In the genomic region with DNA sequence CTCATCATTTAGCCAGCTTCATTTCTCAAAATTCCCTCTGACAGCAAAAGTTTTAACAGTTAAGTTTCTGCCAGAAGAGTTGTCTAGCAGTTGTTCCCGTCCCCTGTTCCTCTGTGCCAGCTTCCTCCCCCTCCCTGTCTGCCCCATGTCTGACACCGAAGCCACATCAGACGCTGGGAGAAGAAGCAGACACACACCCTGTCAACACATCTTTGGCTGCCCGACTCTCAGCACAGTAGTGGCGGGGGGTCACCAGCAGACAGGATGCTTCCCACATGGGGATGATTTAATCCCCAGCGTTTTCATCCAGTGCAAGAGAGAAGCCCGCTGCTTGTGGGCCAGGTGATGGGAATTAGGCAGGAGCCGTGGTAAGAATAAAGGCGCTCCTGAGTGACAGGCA, we compare ENCODE assay signal across 8 cellular contexts.
DNase-seq lines count a peak whose midpoint lies in the region; ATAC-seq, FAIRE-seq and TF ChIP-seq lines count a peak whose summit lies in the region.

No MANE protein-coding gene starts in this region.

- TF ChIP-seq CTCF in IMR-90 (conservative IDR thresholded peaks at IDR 0.05; ENCODE audit: low read depth, low read length) (no peak), kidney (IDR thresholded peaks at IDR 0.05; ENCODE audit: borderline replicate concordance, extremely low read depth, insufficient read depth) (no peak), vagina (IDR thresholded peaks at IDR 0.05) (no peak)

- H2AK9ac ChIP-seq in IMR-90 (replicated peaks; ENCODE audit: low read depth, low read length, poor library complexity) = no peak overlapping the region

- in situ Hi-C loops in IMR-90 (cut with MboI; ENCODE audit: low sequenced_read_pairs) = no loop called here

- H3K18ac ChIP-seq in IMR-90 (ENCODE audit: low read depth, low read length) = no peak overlapping the region; the same call in 1 of the 2 replicates

- H3K36me3 ChIP-seq in IMR-90 (ENCODE audit: control insufficient read depth, insufficient read depth, low read length) (no peaks in the 10 kb centered on the region), kidney (ENCODE audit: control insufficient read depth in 1 of 2, insufficient read depth in 2 of 2, low read length in 2 of 2) (no peaks in the 10 kb centered on the region), vagina (no peaks in the 10 kb centered on the region)

- peak overlapping the region; percentile 72 for H2AFZ ChIP-seq in IMR-90 (replicated peaks; ENCODE audit: low read length, poor library complexity)

- no TSS peak for BruUV-seq in IMR-90 (replicated peaks; lab: Mats Ljungman, UMichigan)

- WGBS in IMR-90 (ENCODE audit: extremely low coverage in 2 of 2, insufficient read length in 1 of 2), 2 experiments = 80% methylated on average over 1 of the region's 9 CpGs; no CpG with 5 or more reads in 1 of the 2 experiments

- no peak overlapping the region for H3K4me3 ChIP-seq in IMR-90 (ENCODE audit: insufficient read depth, low read depth, low read length)
- H3K4me3 ChIP-seq in kidney (ENCODE audit: low read length in 2 of 2) = no peak overlapping the region
- H3K4me3 ChIP-seq in vagina = no peak overlapping the region

- H4K5ac ChIP-seq in IMR-90 (ENCODE audit: low read depth, low read length) = no peak overlapping the region

- no peaks in the 10 kb centered on the region for H3K79me1 ChIP-seq in IMR-90 (ENCODE audit: low read depth in 1 of 2, low read length in 2 of 2)

- H3K4me2 ChIP-seq in IMR-90 (ENCODE audit: low read depth, low read length) = no peak overlapping the region

- peak overlapping the region; percentile 52; the same call in 1 of the 2 replicates for H2BK120ac ChIP-seq in IMR-90 (ENCODE audit: low read depth, low read length)

- no peak overlapping the region for H3K9ac ChIP-seq in IMR-90 (ENCODE audit: low read depth, low read length)
- H3K9ac ChIP-seq in kidney (ENCODE audit: low read length in 2 of 2) = no peak overlapping the region

- peaks cover 14% of the 10 kb centered on the region for H3K9me3 ChIP-seq in IMR-90 (ENCODE audit: control insufficient read depth, insufficient read depth, low read length)
- no peaks in the 10 kb centered on the region for H3K9me3 ChIP-seq in kidney (ENCODE audit: control insufficient read depth in 1 of 2, low read length in 2 of 2)
- no peaks in the 10 kb centered on the region for H3K9me3 ChIP-seq in vagina

- no peaks in the 10 kb centered on the region for H4K20me1 ChIP-seq in IMR-90 (ENCODE audit: insufficient read depth, low read length)

- H3K27me3 ChIP-seq in IMR-90 (ENCODE audit: control insufficient read depth, insufficient read depth, low read length) (no peaks in the 10 kb centered on the region), vagina (no peaks in the 10 kb centered on the region)

- FAIRE-seq in kidney (lab: Jason Lieb, UNC) = no peak

- no peak overlapping the region; the same call in 1 of the 2 replicates for H4K91ac ChIP-seq in IMR-90 (ENCODE audit: insufficient read depth, low read depth, low read length)

- no peak overlapping the region for H2BK5ac ChIP-seq in IMR-90 (ENCODE audit: low read depth, low read length, poor library complexity, severe bottlenecking)

- H3K27ac ChIP-seq in IMR-90 (ENCODE audit: insufficient read depth, low read length) (no peak overlapping the region), kidney (ENCODE audit: low read depth in 2 of 2, low read length in 2 of 2) (no peak overlapping the region), vagina (no peak overlapping the region)

- H3K14ac ChIP-seq in IMR-90 (replicated peaks; ENCODE audit: low read depth, low read length) = peak overlapping the region; percentile 73

- TF ChIP-seq POLR2A in IMR-90 (IDR thresholded peaks at IDR 0.05; ENCODE audit: low read depth, low read length) (no peak), vagina (IDR thresholded peaks at IDR 0.05) (no peak)

- POLR2A ChIA-PET in IMR-90 (lab: Charles Lee; ENCODE audit: unreplicated experiment) = no interaction called here

- dilution Hi-C loops in IMR-90 (cut with HindIII; ENCODE audit: low sequenced_read_pairs, unreplicated experiment) = no loop called here

- peak overlapping the region; percentile 86; the same call in 1 of the 3 replicates for H2BK15ac ChIP-seq in IMR-90 (ENCODE audit: low read depth, low read length)

- CTCF ChIA-PET in IMR-90 (lab: Yijun Ruan, JAX) = no interaction called here

- no peak for TF ChIP-seq RAD21 in IMR-90 (IDR thresholded peaks at IDR 0.05; ENCODE audit: low read length)

- no peak overlapping the region for H3K56ac ChIP-seq in IMR-90 (ENCODE audit: extremely low read depth, insufficient read depth, low read length)

- no peak for ATAC-seq in IMR-90 (ENCODE audit: low read depth)
- ATAC-seq in HG02885 (IDR thresholded peaks at IDR 0.05; ENCODE audit: poor library complexity, unreplicated experiment) = no peak
- no peak for ATAC-seq in HG03442 (IDR thresholded peaks at IDR 0.05; ENCODE audit: unreplicated experiment)

- H2AK5ac ChIP-seq in IMR-90 (ENCODE audit: low read depth, low read length) = peak overlapping the region; percentile 77; the same call in 1 of the 2 replicates

- peak overlapping the region; percentile 64; the same call in 1 of the 2 replicates for H3K4ac ChIP-seq in IMR-90 (ENCODE audit: low read depth, low read length)

- DNase-seq in IMR-90 (no peak), hepatic stellate cell (ENCODE audit: low spot score) (peak; percentile 8), kidney (no peak), vagina (ENCODE audit: extremely low spot score in 2 of 2) (no peak)
- peak; percentile 4 for DNase-seq in activated effector memory CD4-positive, alpha-beta T cell treated with Interleukin-2 at 50 U/mL for 16 hours
- peak; percentile 18 to 20 for DNase-seq in stimulated activated CD4-positive, alpha-beta T cell treated with anti-CD3 and anti-CD28 coated beads, Interleukin-1b, Interleukin-23, amount 100 ng/mL, for 4 hours (ENCODE audit: low read depth in 2 of 2)

- H3K23ac ChIP-seq in IMR-90 (ENCODE audit: low read depth, low read length) = no peak overlapping the region

- intact Hi-C loops in IMR-90 (cut with micrococcal nuclease) = no loop called here
- intact Hi-C loops in kidney (cut with DNase I) = no loop called here
- intact Hi-C loops in vagina (cut with DNase I) = no loop called here

- no peaks in the 10 kb centered on the region; the same call in 1 of the 2 replicates for H3K9me1 ChIP-seq in IMR-90 (ENCODE audit: insufficient read depth, low read length)

- no peak overlapping the region for H4K8ac ChIP-seq in IMR-90 (ENCODE audit: low read depth in 2 of 2, low read length in 2 of 2)

- no peak overlapping the region for H2BK20ac ChIP-seq in IMR-90 (ENCODE audit: low read depth, low read length)

- H3K4me1 ChIP-seq in IMR-90 (ENCODE audit: control insufficient read depth, insufficient read depth, low read length) (peaks cover 1% of the 10 kb centered on the region; the same call in 1 of the 2 replicates), kidney (ENCODE audit: control insufficient read depth in 1 of 2, insufficient read depth in 1 of 2, low read depth in 1 of 2, low read length in 2 of 2) (no peaks in the 10 kb centered on the region), vagina (peaks cover 10% of the 10 kb centered on the region)

TF ChIP-seq in IMR-90, 13 proteins besides CTCF, POLR2A, EP300 and RAD21:
- TF ChIP-seq MAFK (IDR thresholded peaks at IDR 0.05; ENCODE audit: low read depth, low read length) (no peak), RFX5 (IDR thresholded peaks at IDR 0.05; ENCODE audit: low read depth, low read length) (no peak), SMC3 (IDR thresholded peaks at IDR 0.05; ENCODE audit: low read depth, low read length) (no peak), CEBPB (IDR thresholded peaks at IDR 0.05; ENCODE audit: low read depth, low read length) (no peak), RCOR1 (IDR thresholded peaks at IDR 0.05; ENCODE audit: insufficient replicate concordance, low read length) (no peak), MAZ (IDR thresholded peaks at IDR 0.05; ENCODE audit: borderline replicate concordance, low read depth, low read length) (no peak), FOS (IDR thresholded peaks at IDR 0.05; ENCODE audit: low read depth, low read length) (no peak), NFE2L2 (IDR thresholded peaks at IDR 0.05; ENCODE audit: low read depth, low read length) (no peak), MXI1 (IDR thresholded peaks at IDR 0.05; ENCODE audit: borderline replicate concordance, low read depth, low read length) (no peak)

Comparison
In these comparisons a context has a peak if more than half of its experiments do, and no peak if none do; other contexts are left out.
1. DNase-seq: peak in activated effector memory CD4-positive, alpha-beta T cell treated with Interleukin-2 at 50 U/mL for 16 hours (single experiment), hepatic stellate cell (single experiment) and stimulated activated CD4-positive, alpha-beta T cell treated with anti-CD3 and anti-CD28 coated beads, Interleukin-1b, Interleukin-23, amount 100 ng/mL, for 4 hours (2 of 2); none in IMR-90 (single experiment), kidney (single experiment) and vagina (0 of 2).